In the genomic region with DNA sequence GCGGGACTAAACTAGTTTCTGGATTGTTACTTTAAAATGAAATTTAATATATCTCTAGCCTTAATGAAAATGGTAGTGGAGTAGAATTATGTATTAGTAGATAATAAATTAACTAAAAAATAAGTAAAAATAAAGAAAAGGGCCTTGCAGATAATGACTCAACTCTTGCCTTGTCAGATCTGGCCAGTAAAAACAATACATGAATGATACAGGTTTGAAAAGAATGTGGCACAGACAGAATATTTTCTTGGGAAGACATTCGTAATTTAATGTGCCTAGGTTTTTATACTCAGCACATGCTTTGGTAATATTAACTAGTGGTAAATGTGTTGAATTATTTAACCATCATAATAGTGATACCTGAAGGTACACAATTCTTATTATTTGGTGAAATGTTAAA, we compare ENCODE assay signal across 8 cellular contexts. TPM values are rescaled to one million over a fixed set of nuclear protein-coding genes. Genes with fewer than 3 reads are reported as not detected.
DNase-seq lines count a peak whose midpoint lies in the region; ATAC-seq, FAIRE-seq and TF ChIP-seq lines count a peak whose summit lies in the region.

No MANE protein-coding gene starts in this region.

- DNase-seq in D721Med (ENCODE audit: insufficient read length, low spot score) (no peak), NCI-H69 (lab: John Stamatoyannopoulos, UW) (peak; percentile 22), prostate gland (ENCODE audit: low spot score) (no peak), SW 1271 (lab: John Stamatoyannopoulos, UW) (no peak), germinal center (ENCODE audit: low spot score) (no peak)
- DNase-seq in naive thymus-derived CD4-positive, alpha-beta T cell: no peak

- H3K4me3 Mint-ChIP-seq in naive thymus-derived CD4-positive, alpha-beta T cell: peak overlapping the region in 6 of 10 donors; percentile 14 to 84 (median 66)

- TF ChIP-seq POLR2A in prostate gland (IDR thresholded peaks at IDR 0.05): no peak

- H3K27me3 Mint-ChIP-seq in naive thymus-derived CD4-positive, alpha-beta T cell: no peaks in the 10 kb centered on the region

- no peaks in the 10 kb centered on the region for H3K27me3 ChIP-seq in naive thymus-derived CD4-positive, alpha-beta T cell (ENCODE audit: control insufficient read depth in 2 of 2, insufficient read depth in 2 of 2, low read length in 2 of 2)
- H3K27me3 ChIP-seq in prostate gland (replicated peaks; ENCODE audit: insufficient read depth): no peaks in the 10 kb centered on the region

- H3K36me3 Mint-ChIP-seq in naive thymus-derived CD4-positive, alpha-beta T cell: peaks cover 0 to 44% (median 14%) of the 10 kb centered on the region in 5 donors

- TF ChIP-seq CTCF in D721Med (IDR thresholded peaks at IDR 0.05; ENCODE audit: insufficient read depth, missing control alignments) (no peak), prostate gland (IDR thresholded peaks at IDR 0.05) (no peak)

- FAIRE-seq in D721Med (lab: Jason Lieb, UNC) (peak; percentile 6), colon (lab: Jason Lieb, UNC) (peak; percentile 33)

- H3K36me3 ChIP-seq in naive thymus-derived CD4-positive, alpha-beta T cell (ENCODE audit: control insufficient read depth in 2 of 3, insufficient read depth in 3 of 3, low read length in 3 of 3): no peaks in the 10 kb centered on the region
- H3K36me3 ChIP-seq in prostate gland: no peaks in the 10 kb centered on the region

- POLR2A ChIA-PET in naive thymus-derived CD4-positive, alpha-beta T cell (lab: Charles Lee): interaction anchor here (1.0 to 4.7 kb wide), 6 partner anchors 9 to 378 kb away, joined by 3 to 61 read pairs (median 9); a partner anchor contains a TSS

- WGBS in prostate gland: 59% methylated on average over 2 of the region's 2 CpGs

- H3K4me1 ChIP-seq in naive thymus-derived CD4-positive, alpha-beta T cell (ENCODE audit: control insufficient read depth in 2 of 2, insufficient read depth in 2 of 2, low read length in 2 of 2): peaks cover 66 to 84% of the 10 kb centered on the region in 2 donors
- H3K4me1 ChIP-seq in prostate gland (replicated peaks): no peaks in the 10 kb centered on the region

- no peak overlapping the region for H3K4me3 ChIP-seq in naive thymus-derived CD4-positive, alpha-beta T cell (ENCODE audit: low read length)
- H3K4me3 ChIP-seq in prostate gland: no peak overlapping the region

- intact Hi-C loops in naive thymus-derived CD4-positive, alpha-beta T cell (cut with micrococcal nuclease): loop anchor here (1.0 to 10.0 kb wide), 9 partner anchors 8 to 1491 kb away; a partner anchor contains a TSS
- intact Hi-C loops in prostate gland (cut with DNase I): no loop called here

- H3K9me3 ChIP-seq in naive thymus-derived CD4-positive, alpha-beta T cell (ENCODE audit: control insufficient read depth in 2 of 3, low read length in 3 of 3): no peaks in the 10 kb centered on the region
- H3K9me3 ChIP-seq in prostate gland: no peaks in the 10 kb centered on the region

- peak overlapping the region; percentile 70 for H3K27ac ChIP-seq in naive thymus-derived CD4-positive, alpha-beta T cell (ENCODE audit: low read depth, low read length)
- H3K27ac ChIP-seq in prostate gland: peak overlapping the region in 1 of 2 donors; percentile 16

- H3K4me1 Mint-ChIP-seq in naive thymus-derived CD4-positive, alpha-beta T cell: peaks cover 50 to 99% (median 92%) of the 10 kb centered on the region in 7 donors

- ATAC-seq in naive thymus-derived CD4-positive, alpha-beta T cell: no peak
- ATAC-seq in GM18868 (IDR thresholded peaks at IDR 0.05; ENCODE audit: unreplicated experiment): no peak

- peak overlapping the region; percentile 0 to 95 (median 93) for H3K27ac Mint-ChIP-seq in naive thymus-derived CD4-positive, alpha-beta T cell

- peaks cover 0 to 3% (median 0%) of the 10 kb centered on the region in 11 donors for H3K9me3 Mint-ChIP-seq in naive thymus-derived CD4-positive, alpha-beta T cell

- CTCF ChIA-PET in naive thymus-derived CD4-positive, alpha-beta T cell (lab: Charles Lee): interaction anchor here (0.8 to 3.2 kb wide), 7 partner anchors 9 to 155 kb away, joined by 3 to 25 read pairs (median 7); a partner anchor contains a TSS

RNA-seq across cellular contexts. Expression of a gene that starts 28.3 kb away (rescaled TPM):
- total RNA-seq in naive thymus-derived CD4-positive, alpha-beta T cell: 100 to 1,000 TPM; 113 to 181 (median 144) TPM
- polyA plus RNA-seq in naive thymus-derived CD4-positive, alpha-beta T cell: 100 to 1,000 TPM in 1 of 2 donors, 10 to 100 TPM in 1; 92.7 to 124 TPM
- total RNA-seq in prostate gland: 10 to 100 TPM; 47.1 to 49.9 TPM
